In the genomic region with DNA sequence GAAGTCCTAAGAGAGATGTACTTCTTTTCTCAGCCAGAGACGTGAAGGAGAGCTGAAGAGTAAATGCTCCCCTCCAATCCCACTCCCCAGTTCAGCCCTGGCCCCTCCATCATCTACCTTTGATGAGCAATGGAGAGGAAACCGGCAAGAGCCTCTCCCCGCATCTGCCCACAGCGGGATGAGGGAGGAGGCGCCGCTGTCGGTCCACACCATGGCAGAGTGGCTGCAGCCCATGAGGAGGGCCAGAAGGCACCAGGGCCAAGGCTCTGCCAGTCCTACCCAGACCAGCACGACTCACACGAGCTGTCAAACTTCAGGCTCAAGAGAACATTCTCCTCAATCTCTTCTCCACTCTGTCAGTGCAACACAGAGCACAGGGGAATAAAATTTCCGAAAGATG, we compare ENCODE assay signal across 23 cellular contexts.
A peak's percentile ranks its signal among the peaks of the same experiment; 100 is the strongest.
DNase-seq lines count a peak whose midpoint lies in the region; ATAC-seq and TF ChIP-seq lines count a peak whose summit lies in the region.
"Had no signal": no experiment of that assay in that cellular context is flagged by ENCODE, and none has a peak within 500 bp of the region (broad histone marks: within the 10 kb centered on the region; RNA-seq: fewer than 3 reads in every experiment).

No MANE protein-coding gene starts in this region.

- H4K20me1 ChIP-seq in GM23338 (replicated peaks; ENCODE audit: insufficient read depth) = peaks cover 41% of the 10 kb centered on the region

- TF ChIP-seq CTCF in GM23338 (conservative IDR thresholded peaks at IDR 0.05; ENCODE audit: low read depth in 2 of 2) (no peak), RWPE1 (conservative IDR thresholded peaks at IDR 0.05; ENCODE audit: low read depth) (no peak), natural killer cell (IDR thresholded peaks at IDR 0.05) (no peak)

- peaks cover 7% of the 10 kb centered on the region for H3K36me3 Mint-ChIP-seq in GM23338 (ENCODE audit: low read depth)
- H3K36me3 Mint-ChIP-seq in memory B cell = peaks cover 45% of the 10 kb centered on the region
- H3K36me3 Mint-ChIP-seq in natural killer cell = no peaks in the 10 kb centered on the region
- H3K36me3 Mint-ChIP-seq in naive thymus-derived CD4-positive, alpha-beta T cell = no peaks in the 10 kb centered on the region
- H3K36me3 Mint-ChIP-seq: CD8-positive, alpha-beta T cell had no signal

- H2AFZ ChIP-seq in GM23338 = no peak overlapping the region

- H3K9me3 Mint-ChIP-seq in GM23338 = no peaks in the 10 kb centered on the region
- no peaks in the 10 kb centered on the region for H3K9me3 Mint-ChIP-seq in memory B cell
- no peaks in the 10 kb centered on the region for H3K9me3 Mint-ChIP-seq in natural killer cell
- H3K9me3 Mint-ChIP-seq in naive thymus-derived CD4-positive, alpha-beta T cell = no peaks in the 10 kb centered on the region
- H3K9me3 Mint-ChIP-seq: CD8-positive, alpha-beta T cell had no signal

- CTCF ChIA-PET in RWPE1 (lab: Yijun Ruan, JAX) = no interaction called here
- CTCF ChIA-PET in naive thymus-derived CD4-positive, alpha-beta T cell (lab: Charles Lee) = no interaction called here

- H3K4me3 ChIP-seq in GM23338 = no peak overlapping the region
- H3K4me3 ChIP-seq in naive thymus-derived CD4-positive, alpha-beta T cell (ENCODE audit: low read length) = no peak overlapping the region
- H3K4me3 ChIP-seq: GM12878 had no signal

- H3K27me3 ChIP-seq in GM23338 (ENCODE audit: insufficient read depth) = no peaks in the 10 kb centered on the region
- H3K27me3 ChIP-seq in naive thymus-derived CD4-positive, alpha-beta T cell (ENCODE audit: control insufficient read depth in 2 of 2, insufficient read depth in 2 of 2, low read length in 2 of 2) = no peaks in the 10 kb centered on the region

- H3F3A ChIP-seq in GM23338 (replicated peaks; ENCODE audit: low read depth) = no peaks in the 10 kb centered on the region

- H3K9me3 ChIP-seq in naive thymus-derived CD4-positive, alpha-beta T cell (ENCODE audit: control insufficient read depth in 2 of 3, low read length in 3 of 3) = no peaks in the 10 kb centered on the region
- H3K9me3 ChIP-seq: Caco-2 had no signal

- H3K27ac ChIP-seq in GM23338 (ENCODE audit: low read depth) (no peak overlapping the region), RWPE1 (peak overlapping the region; percentile 36)
- no peak overlapping the region for H3K27ac ChIP-seq in naive thymus-derived CD4-positive, alpha-beta T cell (ENCODE audit: low read depth, low read length)
- H3K27ac ChIP-seq: C4-2B had no signal

- H3K27me3 Mint-ChIP-seq in GM23338 (ENCODE audit: insufficient read depth, low read depth, poor library complexity) (no peaks in the 10 kb centered on the region), memory B cell (no peaks in the 10 kb centered on the region), natural killer cell (ENCODE audit: low read depth in 2 of 2) (peaks cover 0 to 3% of the 10 kb centered on the region in 2 donors)
- H3K27me3 Mint-ChIP-seq in naive thymus-derived CD4-positive, alpha-beta T cell = peaks cover 0 to 5% (median 0%) of the 10 kb centered on the region in 5 donors

- H3K4me1 ChIP-seq in GM23338 (ENCODE audit: insufficient read depth) = peaks cover 25% of the 10 kb centered on the region
- H3K4me1 ChIP-seq in naive thymus-derived CD4-positive, alpha-beta T cell (ENCODE audit: control insufficient read depth in 2 of 2, insufficient read depth in 2 of 2, low read length in 2 of 2) = no peaks in the 10 kb centered on the region

- intact Hi-C loops in sciatic nerve (cut with DNase I) (no loop called here), natural killer cell (cut with micrococcal nuclease) (no loop called here)
- intact Hi-C loops in naive thymus-derived CD4-positive, alpha-beta T cell (cut with micrococcal nuclease) = no loop called here

- no peaks in the 10 kb centered on the region for H3K9me2 ChIP-seq in GM23338 (ENCODE audit: insufficient read depth)

- DNase-seq in GM23338 (ENCODE audit: low spot score) (no peak), RWPE1 (ENCODE audit: low spot score) (no peak), memory B cell (ENCODE audit: low spot score in 2 of 2) (no peak), sciatic nerve (ENCODE audit: low spot score) (no peak), natural killer cell (no peak), NCI-H2029 treated with DMSO at 0.1 percent for 48 hours (lab: John Stamatoyannopoulos, UW) (no peak)
- DNase-seq in naive thymus-derived CD4-positive, alpha-beta T cell = no peak
- no peak for DNase-seq in effector CD4-positive, alpha-beta T cell
- DNase-seq: AML-193; Caco-2; CD8-positive, alpha-beta T cell; H7; MV-4-11; NCI-H1105 treated with DMSO at 0.1 percent for 48 hours; NCI-H146; NCI-H1930; NCI-H446; NCI-H524 treated with DMSO at 0.1 percent for 48 hours; NCI-H774; RPMI8226; SHP77 had no signal

- POLR2A ChIA-PET in RWPE1 (lab: Yijun Ruan, JAX; ENCODE audit: low non-redundant PET) = no interaction called here
- POLR2A ChIA-PET in naive thymus-derived CD4-positive, alpha-beta T cell (lab: Charles Lee) = no interaction called here

- H3K4me3 Mint-ChIP-seq in GM23338 (no peak overlapping the region), memory B cell (no peak overlapping the region), natural killer cell (no peak overlapping the region)
- no peak overlapping the region for H3K4me3 Mint-ChIP-seq in naive thymus-derived CD4-positive, alpha-beta T cell
- H3K4me3 Mint-ChIP-seq: CD8-positive, alpha-beta T cell had no signal

- H3K4me1 Mint-ChIP-seq in GM23338 = peaks cover 38% of the 10 kb centered on the region
- peaks cover 67% of the 10 kb centered on the region for H3K4me1 Mint-ChIP-seq in memory B cell
- H3K4me1 Mint-ChIP-seq in natural killer cell = no peaks in the 10 kb centered on the region
- peaks cover 0 to 10% (median 2%) of the 10 kb centered on the region in 7 donors for H3K4me1 Mint-ChIP-seq in naive thymus-derived CD4-positive, alpha-beta T cell

- H3K36me3 ChIP-seq in GM23338 (ENCODE audit: insufficient read depth) = no peaks in the 10 kb centered on the region
- no peaks in the 10 kb centered on the region for H3K36me3 ChIP-seq in naive thymus-derived CD4-positive, alpha-beta T cell (ENCODE audit: control insufficient read depth in 2 of 3, insufficient read depth in 3 of 3, low read length in 3 of 3)

- H3K4me2 ChIP-seq in GM23338 = no peak overlapping the region

- ATAC-seq in GM23338 (peak; percentile 40), memory B cell (ENCODE audit: low read depth) (no peak), sciatic nerve (peak; percentile 15), natural killer cell (no peak)
- ATAC-seq in naive thymus-derived CD4-positive, alpha-beta T cell = no peak
- ATAC-seq: CD8-positive, alpha-beta T cell; GM12878 had no signal

- H3K27ac Mint-ChIP-seq in GM23338 (0 out of 2 replicates have a peak overlapping the region, but pooled peaks have one; percentile 21), memory B cell (peak overlapping the region; percentile 52), natural killer cell (no peak overlapping the region)
- no peak overlapping the region for H3K27ac Mint-ChIP-seq in naive thymus-derived CD4-positive, alpha-beta T cell
- H3K27ac Mint-ChIP-seq: CD8-positive, alpha-beta T cell had no signal

- H3K79me2 ChIP-seq in GM23338 (replicated peaks; ENCODE audit: insufficient read depth) = peaks cover 95% of the 10 kb centered on the region

TF ChIP-seq in GM23338, 12 proteins besides CTCF, POLR2A, EP300 and RAD21:
- no peak for TF ChIP-seq POLR2AphosphoS5 (IDR thresholded peaks at IDR 0.05; ENCODE audit: low read depth)

Comparison
In these comparisons a context has a peak if more than half of its experiments do, and no peak if none do; other contexts are left out.
1. ATAC-seq: peak in GM23338 (single experiment) and sciatic nerve (single experiment); none in memory B cell (single experiment), natural killer cell (0 of 3) and naive thymus-derived CD4-positive, alpha-beta T cell (single experiment).
2. H3K27ac Mint-ChIP-seq: peak in GM23338 (single experiment) and memory B cell (single experiment); none in natural killer cell (0 of 2) and naive thymus-derived CD4-positive, alpha-beta T cell (0 of 9).